ENCODE assay signal across 8 cellular contexts in the genomic region with DNA sequence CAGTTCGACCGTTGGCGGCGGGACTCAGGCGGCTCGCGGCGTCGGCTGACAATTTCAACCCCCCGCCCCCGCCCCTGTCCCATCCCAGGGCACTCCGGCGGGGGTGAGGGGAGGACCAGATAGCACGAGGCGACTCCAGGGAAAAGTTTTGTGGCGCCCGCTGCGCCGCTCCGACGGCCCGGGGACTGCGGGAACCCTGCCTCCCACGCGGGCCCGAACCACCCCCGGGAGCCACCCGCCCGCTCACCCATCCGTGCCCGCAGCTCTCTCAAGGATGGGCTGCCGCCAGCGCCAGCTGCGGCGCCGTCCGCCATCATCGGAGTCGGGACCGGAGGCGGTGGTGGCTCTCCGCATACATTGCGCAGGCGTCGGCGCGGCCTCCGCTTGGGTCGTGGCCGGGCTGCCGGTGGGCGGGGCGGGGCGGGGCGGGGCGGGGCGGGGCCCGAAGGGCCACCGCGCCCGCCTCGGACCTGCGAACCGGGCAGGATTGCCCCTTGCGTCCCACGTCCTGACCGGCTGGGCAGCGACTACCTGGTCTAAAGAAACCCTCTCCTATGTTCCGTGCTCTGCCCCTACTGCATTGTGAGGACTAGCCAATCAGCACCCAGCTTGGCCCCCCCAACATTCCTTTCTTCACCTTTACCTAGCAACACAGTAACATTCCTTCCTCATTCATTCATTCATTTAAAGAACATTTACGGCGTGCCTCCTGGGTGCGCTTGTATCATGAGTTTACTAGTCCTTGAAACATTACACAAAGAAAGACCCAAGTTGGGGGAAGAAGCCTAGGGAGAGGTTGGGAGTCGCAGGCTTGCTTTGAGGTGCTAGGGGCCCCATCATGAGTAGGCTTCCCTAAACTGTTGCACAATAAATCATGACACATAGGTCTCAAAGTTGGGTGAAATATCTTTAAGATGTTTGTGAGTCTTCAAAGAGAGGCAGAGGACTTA.
DNase-seq lines count a peak whose midpoint lies in the region; ATAC-seq lines count a peak whose summit lies in the region.

A gene with protein sequence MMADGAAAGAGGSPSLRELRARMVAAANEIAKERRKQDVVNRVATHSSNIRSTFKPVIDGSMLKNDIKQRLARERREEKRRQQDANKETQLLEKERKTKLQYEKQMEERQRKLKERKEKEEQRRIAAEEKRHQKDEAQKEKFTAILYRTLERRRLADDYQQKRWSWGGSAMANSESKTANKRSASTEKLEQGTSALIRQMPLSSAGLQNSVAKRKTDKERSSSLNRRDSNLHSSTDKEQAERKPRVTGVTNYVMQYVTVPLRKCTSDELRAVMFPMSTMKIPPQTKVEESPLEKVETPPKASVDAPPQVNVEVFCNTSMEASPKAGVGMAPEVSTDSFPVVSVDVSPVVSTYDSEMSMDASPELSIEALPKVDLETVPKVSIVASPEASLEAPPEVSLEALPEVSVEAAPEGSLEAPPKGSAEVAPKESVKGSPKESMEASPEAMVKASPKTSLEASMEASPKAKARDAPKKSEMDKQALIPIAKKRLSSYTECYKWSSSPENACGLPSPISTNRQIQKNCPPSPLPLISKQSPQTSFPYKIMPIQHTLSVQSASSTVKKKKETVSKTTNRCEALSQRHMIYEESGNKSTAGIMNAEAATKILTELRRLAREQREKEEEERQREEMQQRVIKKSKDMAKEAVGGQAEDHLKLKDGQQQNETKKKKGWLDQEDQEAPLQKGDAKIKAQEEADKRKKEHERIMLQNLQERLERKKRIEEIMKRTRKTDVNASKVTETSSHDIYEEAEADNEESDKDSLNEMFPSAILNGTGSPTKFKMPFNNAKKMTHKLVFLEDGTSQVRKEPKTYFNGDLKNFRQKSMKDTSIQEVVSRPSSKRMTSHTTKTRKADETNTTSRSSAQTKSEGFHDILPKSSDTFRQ (minus strand): TSS at position 359 of the 950 bp plus-strand sequence. CDS start 42 bp downstream, at position 317.

- H3K9me3 ChIP-seq in muscle layer of colon (ENCODE audit: low read length) = no peaks in the 10 kb centered on the region

- H3K27ac ChIP-seq in epithelial cell of prostate (peak within 1 kb of the TSS; percentile 60), muscle layer of colon (ENCODE audit: low read depth, low read length) (peak within 1 kb of the TSS; percentile 70)

- ATAC-seq in GM18861 (IDR thresholded peaks at IDR 0.05; ENCODE audit: unreplicated experiment) (peak; percentile 73), HG03066 (IDR thresholded peaks at IDR 0.05; ENCODE audit: low read depth, unreplicated experiment) (peak; percentile 86)

- no peaks in the 10 kb centered on the region for H3K36me3 ChIP-seq in muscle layer of colon (ENCODE audit: insufficient read depth, low read length)

- DNase-seq in ACHN (peak; percentile 46), NCI-H774 (lab: John Stamatoyannopoulos, UW) (peak; percentile 66), epithelial cell of prostate (ENCODE audit: low read depth, low spot score) (no peak)
- DNase-seq in activated CD8-positive, alpha-beta memory T cell treated with anti-CD3 and anti-CD28 coated beads, Interleukin-2, amount 50 U/mL, for 4 hours = peak; percentile 61
- DNase-seq in stimulated activated CD8-positive, alpha-beta memory T cell treated with anti-CD3 and anti-CD28 coated beads, Interleukin-7, amount 100 ng/mL, for 48 hours (ENCODE audit: extremely low read depth in 1 of 2, low read depth in 1 of 2) = peak; percentile 26 to 40

- no peaks in the 10 kb centered on the region for H3K4me1 ChIP-seq in muscle layer of colon (ENCODE audit: insufficient read depth, low read length)

- no peak within 1 kb of the TSS for H3K9ac ChIP-seq in muscle layer of colon (ENCODE audit: low read length)

- H3K4me3 ChIP-seq in muscle layer of colon (ENCODE audit: low read depth in 1 of 2, low read length in 2 of 2) = peak within 1 kb of the TSS; percentile 53 to 55

- in situ Hi-C loops in ACHN (cut with HindIII; ENCODE audit: low pct_ligation_motif_present, low pct_unique_long_range_greater_than_20kb, low sequenced_read_pairs) = no loop called here

- H3K27me3 ChIP-seq in muscle layer of colon (ENCODE audit: control insufficient read depth in 1 of 2, insufficient read depth in 2 of 2, low read length in 2 of 2) = peaks cover 0 to 6% of the 10 kb centered on the region in 2 donors
